In the genomic region with DNA sequence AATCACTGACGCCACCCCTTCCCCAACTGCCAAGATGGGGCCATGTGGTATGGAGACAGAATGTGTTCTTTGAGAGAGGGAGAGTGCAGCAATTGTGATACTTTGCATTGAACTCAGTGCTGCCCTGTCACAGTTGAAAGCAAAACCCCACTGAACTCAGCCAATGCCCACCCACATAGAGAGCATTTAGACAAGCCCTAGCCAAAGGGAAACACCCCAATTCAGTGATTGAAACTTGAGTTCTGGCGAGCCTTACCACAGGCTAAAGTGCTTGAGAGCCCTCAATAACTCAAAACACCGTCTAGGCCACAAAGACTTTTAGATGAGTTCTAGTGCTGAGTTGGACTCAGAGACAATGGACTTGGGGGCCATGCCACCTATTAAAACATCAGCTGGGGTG, we compare ENCODE assay signal across 17 cellular contexts.
"Had no signal": no experiment of that assay in that cellular context is flagged by ENCODE, and none has a peak within 500 bp of the region (broad histone marks: within the 10 kb centered on the region; RNA-seq: fewer than 3 reads in every experiment).

No MANE protein-coding gene starts in this region.

- H3K27me3 ChIP-seq: cardiac muscle cell, esophagus squamous epithelium, spleen had no signal

- H3K27me3 Mint-ChIP-seq: activated B cell treated with CpG ODN at 0.5 μM for 24 hours; activated CD4-positive, alpha-beta T cell treated with anti-CD3 and anti-CD28 coated beads, Interleukin-2, amount 10 ng/mL, durations not matched to agents 7 days and 5 days had no signal

- H3K4me3 Mint-ChIP-seq: activated B cell treated with CpG ODN at 0.5 μM for 24 hours; activated CD4-positive, alpha-beta T cell treated with anti-CD3 and anti-CD28 coated beads, Interleukin-2, amount 10 ng/mL, durations not matched to agents 7 days and 5 days; mesothelial cell of epicardium; neural crest cell had no signal

- ATAC-seq: left cardiac atrium, lower lobe of right lung, sciatic nerve had no signal

- H3K9me3 Mint-ChIP-seq: activated B cell treated with CpG ODN at 0.5 μM for 24 hours; activated CD4-positive, alpha-beta T cell treated with anti-CD3 and anti-CD28 coated beads, Interleukin-2, amount 10 ng/mL, durations not matched to agents 7 days and 5 days; mesothelial cell of epicardium; neural crest cell had no signal

- H3K36me3 ChIP-seq: cardiac muscle cell, esophagus squamous epithelium, lower lobe of right lung, spleen had no signal

- H3K4me1 Mint-ChIP-seq: activated B cell treated with CpG ODN at 0.5 μM for 24 hours; activated CD4-positive, alpha-beta T cell treated with anti-CD3 and anti-CD28 coated beads, Interleukin-2, amount 10 ng/mL, durations not matched to agents 7 days and 5 days; mesothelial cell of epicardium; neural crest cell had no signal

- H3K4me1 ChIP-seq: esophagus squamous epithelium, lower lobe of right lung, spleen had no signal

- H3K9me3 ChIP-seq: esophagus squamous epithelium, lower lobe of right lung, spleen had no signal

- DNase-seq: activated B cell treated with CpG ODN at 0.5 μM for 24 hours; activated CD4-positive, alpha-beta T cell treated with anti-CD3 and anti-CD28 coated beads, Interleukin-2, amount 10 ng/mL, durations not matched to agents 7 days and 5 days; activated CD8-positive, alpha-beta memory T cell treated with anti-CD3 and anti-CD28 coated beads for 24 hours; activated naive CD4-positive, alpha-beta T cell treated with Interleukin-2 at 50 U/mL for 16 hours; esophagus squamous epithelium; foreskin fibroblast; glutamatergic neuron; left cardiac atrium; lower lobe of right lung; spleen; stimulated activated CD4-positive, alpha-beta T cell treated with anti-CD3 and anti-CD28 coated beads, Interleukin-2, amount 100 ng/mL, for 24 hours; stimulated activated naive CD4-positive, alpha-beta T cell treated with Interleukin-2 at 50 U/mL for 16 hours; trophoblast cell had no signal

- H3K36me3 Mint-ChIP-seq: mesothelial cell of epicardium had no signal

- H3K4me3 ChIP-seq: cardiac muscle cell, esophagus squamous epithelium, lower lobe of right lung, spleen had no signal

- H3K27ac ChIP-seq: cardiac muscle cell, esophagus squamous epithelium, lower lobe of right lung, spleen had no signal

- H3K27ac Mint-ChIP-seq: activated B cell treated with CpG ODN at 0.5 μM for 24 hours; activated CD4-positive, alpha-beta T cell treated with anti-CD3 and anti-CD28 coated beads, Interleukin-2, amount 10 ng/mL, durations not matched to agents 7 days and 5 days; mesothelial cell of epicardium had no signal
